In the genomic region with DNA sequence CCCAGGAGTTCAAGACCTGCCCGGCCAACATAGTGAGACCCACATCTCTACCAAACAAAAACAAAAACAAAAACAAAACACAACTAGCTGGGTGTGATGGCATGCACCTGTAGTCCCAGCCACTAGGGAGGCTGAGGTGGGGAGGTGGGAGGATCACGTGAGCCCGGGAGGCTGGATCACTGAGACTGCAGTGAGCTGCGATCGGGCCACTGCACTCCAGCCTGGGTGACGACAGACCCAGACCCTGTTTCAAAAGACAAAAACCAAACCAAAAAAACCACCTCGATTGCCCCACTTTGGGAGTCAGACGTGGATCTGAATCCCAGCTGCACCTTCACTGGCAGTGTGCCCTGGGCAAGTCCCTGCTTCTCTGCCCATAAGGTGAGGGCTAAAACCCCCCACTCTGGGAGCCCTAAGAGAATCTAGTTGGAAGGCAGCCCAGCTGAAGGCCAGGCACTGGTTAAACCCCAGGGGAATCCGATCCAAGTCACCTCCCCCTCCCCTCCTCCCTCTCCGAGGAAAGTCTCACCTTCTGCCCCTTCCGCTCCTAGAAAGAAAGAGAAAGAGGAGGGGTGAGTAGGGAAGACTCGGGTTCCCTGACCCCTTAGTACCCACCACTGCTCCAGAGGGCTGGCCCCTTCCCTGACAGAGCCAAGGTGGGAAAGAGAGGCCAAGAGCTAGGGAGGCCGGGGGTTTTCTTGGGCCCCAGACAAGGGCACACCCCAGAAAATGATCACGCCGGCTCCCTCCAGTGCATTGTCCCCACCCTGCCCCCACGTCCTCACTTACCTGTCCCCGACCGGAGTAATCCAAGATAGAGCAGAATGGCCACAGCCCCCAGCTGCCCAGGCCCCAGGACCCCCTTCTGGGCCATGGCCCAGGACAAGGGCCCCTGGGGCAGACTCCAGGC, we compare ENCODE assay signal across 1 cellular context.
A peak's percentile ranks its signal among the peaks of the same experiment; 100 is the strongest.
TF ChIP-seq lines count a peak whose summit lies in the region.

No MANE protein-coding gene starts in this region.

TF ChIP-seq in WTC11, 78 proteins besides CTCF, POLR2A, EP300 and RAD21 (continued from another document and continues in another):
- TF ChIP-seq, protein P1, sequence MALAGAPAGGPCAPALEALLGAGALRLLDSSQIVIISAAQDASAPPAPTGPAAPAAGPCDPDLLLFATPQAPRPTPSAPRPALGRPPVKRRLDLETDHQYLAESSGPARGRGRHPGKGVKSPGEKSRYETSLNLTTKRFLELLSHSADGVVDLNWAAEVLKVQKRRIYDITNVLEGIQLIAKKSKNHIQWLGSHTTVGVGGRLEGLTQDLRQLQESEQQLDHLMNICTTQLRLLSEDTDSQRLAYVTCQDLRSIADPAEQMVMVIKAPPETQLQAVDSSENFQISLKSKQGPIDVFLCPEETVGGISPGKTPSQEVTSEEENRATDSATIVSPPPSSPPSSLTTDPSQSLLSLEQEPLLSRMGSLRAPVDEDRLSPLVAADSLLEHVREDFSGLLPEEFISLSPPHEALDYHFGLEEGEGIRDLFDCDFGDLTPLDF (CRISPR knock-in tag; IDR thresholded peaks at IDR 0.05), result no peak
- TF ChIP-seq NFE2L1 (CRISPR knock-in tag; IDR thresholded peaks at IDR 0.05) (peak; percentile 55; the same call in 1 of the 2 replicates), MXD4 (CRISPR knock-in tag; IDR thresholded peaks at IDR 0.05; ENCODE audit: borderline replicate concordance) (no peak), GRHL2 (CRISPR knock-in tag; IDR thresholded peaks at IDR 0.05; ENCODE audit: insufficient replicate concordance, severe bottlenecking) (no peak), TEAD4 (CRISPR knock-in tag; IDR thresholded peaks at IDR 0.05) (no peak), RELA (CRISPR knock-in tag; IDR thresholded peaks at IDR 0.05; ENCODE audit: borderline replicate concordance) (no peak), TEAD1 (CRISPR knock-in tag; IDR thresholded peaks at IDR 0.05) (no peak), GABPB1 (CRISPR knock-in tag; IDR thresholded peaks at IDR 0.05) (peak; percentile 70), SOX15 (CRISPR knock-in tag; IDR thresholded peaks at IDR 0.05) (no peak), CREB1 (CRISPR knock-in tag; IDR thresholded peaks at IDR 0.05) (no peak), CBFB (CRISPR knock-in tag; IDR thresholded peaks at IDR 0.05; ENCODE audit: low read depth) (no peak), ZNF416 (CRISPR knock-in tag; IDR thresholded peaks at IDR 0.05) (no peak), NFATC4 (CRISPR knock-in tag; IDR thresholded peaks at IDR 0.05) (no peak), ZBTB21 (CRISPR knock-in tag; IDR thresholded peaks at IDR 0.05; ENCODE audit: borderline replicate concordance) (no peak), FOXP1 (CRISPR knock-in tag; IDR thresholded peaks at IDR 0.05; ENCODE audit: borderline replicate concordance) (0 out of 2 replicates have a peak, but pooled peaks have one; percentile 9), JAZF1 (CRISPR knock-in tag; IDR thresholded peaks at IDR 0.05) (no peak)
- TF ChIP-seq, protein P2, sequence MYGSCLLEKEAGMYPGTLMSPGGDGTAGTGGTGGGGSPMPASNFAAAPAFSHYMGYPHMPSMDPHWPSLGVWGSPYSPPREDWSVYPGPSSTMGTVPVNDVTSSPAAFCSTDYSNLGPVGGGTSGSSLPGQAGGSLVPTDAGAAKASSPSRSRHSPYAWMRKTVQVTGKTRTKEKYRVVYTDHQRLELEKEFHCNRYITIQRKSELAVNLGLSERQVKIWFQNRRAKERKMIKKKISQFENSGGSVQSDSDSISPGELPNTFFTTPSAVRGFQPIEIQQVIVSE (CRISPR knock-in tag; IDR thresholded peaks at IDR 0.05; ENCODE audit: borderline replicate concordance), result no peak
- TF ChIP-seq, protein P3, sequence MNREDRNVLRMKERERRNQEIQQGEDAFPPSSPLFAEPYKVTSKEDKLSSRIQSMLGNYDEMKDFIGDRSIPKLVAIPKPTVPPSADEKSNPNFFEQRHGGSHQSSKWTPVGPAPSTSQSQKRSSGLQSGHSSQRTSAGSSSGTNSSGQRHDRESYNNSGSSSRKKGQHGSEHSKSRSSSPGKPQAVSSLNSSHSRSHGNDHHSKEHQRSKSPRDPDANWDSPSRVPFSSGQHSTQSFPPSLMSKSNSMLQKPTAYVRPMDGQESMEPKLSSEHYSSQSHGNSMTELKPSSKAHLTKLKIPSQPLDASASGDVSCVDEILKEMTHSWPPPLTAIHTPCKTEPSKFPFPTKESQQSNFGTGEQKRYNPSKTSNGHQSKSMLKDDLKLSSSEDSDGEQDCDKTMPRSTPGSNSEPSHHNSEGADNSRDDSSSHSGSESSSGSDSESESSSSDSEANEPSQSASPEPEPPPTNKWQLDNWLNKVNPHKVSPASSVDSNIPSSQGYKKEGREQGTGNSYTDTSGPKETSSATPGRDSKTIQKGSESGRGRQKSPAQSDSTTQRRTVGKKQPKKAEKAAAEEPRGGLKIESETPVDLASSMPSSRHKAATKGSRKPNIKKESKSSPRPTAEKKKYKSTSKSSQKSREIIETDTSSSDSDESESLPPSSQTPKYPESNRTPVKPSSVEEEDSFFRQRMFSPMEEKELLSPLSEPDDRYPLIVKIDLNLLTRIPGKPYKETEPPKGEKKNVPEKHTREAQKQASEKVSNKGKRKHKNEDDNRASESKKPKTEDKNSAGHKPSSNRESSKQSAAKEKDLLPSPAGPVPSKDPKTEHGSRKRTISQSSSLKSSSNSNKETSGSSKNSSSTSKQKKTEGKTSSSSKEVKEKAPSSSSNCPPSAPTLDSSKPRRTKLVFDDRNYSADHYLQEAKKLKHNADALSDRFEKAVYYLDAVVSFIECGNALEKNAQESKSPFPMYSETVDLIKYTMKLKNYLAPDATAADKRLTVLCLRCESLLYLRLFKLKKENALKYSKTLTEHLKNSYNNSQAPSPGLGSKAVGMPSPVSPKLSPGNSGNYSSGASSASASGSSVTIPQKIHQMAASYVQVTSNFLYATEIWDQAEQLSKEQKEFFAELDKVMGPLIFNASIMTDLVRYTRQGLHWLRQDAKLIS (CRISPR knock-in tag; IDR thresholded peaks at IDR 0.05; ENCODE audit: borderline replicate concordance), result no peak
- TF ChIP-seq, protein P4, sequence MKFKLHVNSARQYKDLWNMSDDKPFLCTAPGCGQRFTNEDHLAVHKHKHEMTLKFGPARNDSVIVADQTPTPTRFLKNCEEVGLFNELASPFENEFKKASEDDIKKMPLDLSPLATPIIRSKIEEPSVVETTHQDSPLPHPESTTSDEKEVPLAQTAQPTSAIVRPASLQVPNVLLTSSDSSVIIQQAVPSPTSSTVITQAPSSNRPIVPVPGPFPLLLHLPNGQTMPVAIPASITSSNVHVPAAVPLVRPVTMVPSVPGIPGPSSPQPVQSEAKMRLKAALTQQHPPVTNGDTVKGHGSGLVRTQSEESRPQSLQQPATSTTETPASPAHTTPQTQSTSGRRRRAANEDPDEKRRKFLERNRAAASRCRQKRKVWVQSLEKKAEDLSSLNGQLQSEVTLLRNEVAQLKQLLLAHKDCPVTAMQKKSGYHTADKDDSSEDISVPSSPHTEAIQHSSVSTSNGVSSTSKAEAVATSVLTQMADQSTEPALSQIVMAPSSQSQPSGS (CRISPR knock-in tag; IDR thresholded peaks at IDR 0.05; ENCODE audit: borderline replicate concordance, low read depth), result no peak
- TF ChIP-seq, protein P5, sequence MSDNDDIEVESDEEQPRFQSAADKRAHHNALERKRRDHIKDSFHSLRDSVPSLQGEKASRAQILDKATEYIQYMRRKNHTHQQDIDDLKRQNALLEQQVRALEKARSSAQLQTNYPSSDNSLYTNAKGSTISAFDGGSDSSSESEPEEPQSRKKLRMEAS (CRISPR knock-in tag; IDR thresholded peaks at IDR 0.05), result peak; percentile 45; the same call in 1 of the 2 replicates
- TF ChIP-seq, protein P6, sequence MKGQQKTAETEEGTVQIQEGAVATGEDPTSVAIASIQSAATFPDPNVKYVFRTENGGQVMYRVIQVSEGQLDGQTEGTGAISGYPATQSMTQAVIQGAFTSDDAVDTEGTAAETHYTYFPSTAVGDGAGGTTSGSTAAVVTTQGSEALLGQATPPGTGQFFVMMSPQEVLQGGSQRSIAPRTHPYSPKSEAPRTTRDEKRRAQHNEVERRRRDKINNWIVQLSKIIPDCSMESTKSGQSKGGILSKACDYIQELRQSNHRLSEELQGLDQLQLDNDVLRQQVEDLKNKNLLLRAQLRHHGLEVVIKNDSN (CRISPR knock-in tag; IDR thresholded peaks at IDR 0.05), result peak; percentile 92
- TF ChIP-seq, protein P7, sequence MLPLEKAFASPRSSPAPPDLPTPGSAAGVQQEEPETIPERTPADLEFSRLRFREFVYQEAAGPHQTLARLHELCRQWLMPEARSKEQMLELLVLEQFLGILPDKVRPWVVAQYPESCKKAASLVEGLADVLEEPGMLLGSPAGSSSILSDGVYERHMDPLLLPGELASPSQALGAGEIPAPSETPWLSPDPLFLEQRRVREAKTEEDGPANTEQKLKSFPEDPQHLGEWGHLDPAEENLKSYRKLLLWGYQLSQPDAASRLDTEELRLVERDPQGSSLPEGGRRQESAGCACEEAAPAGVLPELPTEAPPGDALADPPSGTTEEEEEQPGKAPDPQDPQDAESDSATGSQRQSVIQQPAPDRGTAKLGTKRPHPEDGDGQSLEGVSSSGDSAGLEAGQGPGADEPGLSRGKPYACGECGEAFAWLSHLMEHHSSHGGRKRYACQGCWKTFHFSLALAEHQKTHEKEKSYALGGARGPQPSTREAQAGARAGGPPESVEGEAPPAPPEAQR (CRISPR knock-in tag; IDR thresholded peaks at IDR 0.05), result no peak
- TF ChIP-seq, protein P8, sequence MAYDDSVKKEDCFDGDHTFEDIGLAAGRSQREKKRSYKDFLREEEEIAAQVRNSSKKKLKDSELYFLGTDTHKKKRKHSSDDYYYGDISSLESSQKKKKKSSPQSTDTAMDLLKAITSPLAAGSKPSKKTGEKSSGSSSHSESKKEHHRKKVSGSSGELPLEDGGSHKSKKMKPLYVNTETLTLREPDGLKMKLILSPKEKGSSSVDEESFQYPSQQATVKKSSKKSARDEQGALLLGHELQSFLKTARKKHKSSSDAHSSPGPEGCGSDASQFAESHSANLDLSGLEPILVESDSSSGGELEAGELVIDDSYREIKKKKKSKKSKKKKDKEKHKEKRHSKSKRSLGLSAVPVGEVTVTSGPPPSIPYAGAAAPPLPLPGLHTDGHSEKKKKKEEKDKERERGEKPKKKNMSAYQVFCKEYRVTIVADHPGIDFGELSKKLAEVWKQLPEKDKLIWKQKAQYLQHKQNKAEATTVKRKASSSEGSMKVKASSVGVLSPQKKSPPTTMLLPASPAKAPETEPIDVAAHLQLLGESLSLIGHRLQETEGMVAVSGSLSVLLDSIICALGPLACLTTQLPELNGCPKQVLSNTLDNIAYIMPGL (CRISPR knock-in tag; IDR thresholded peaks at IDR 0.05), result peak; percentile 68; the same call in 1 of the 2 replicates
- TF ChIP-seq, protein P9, sequence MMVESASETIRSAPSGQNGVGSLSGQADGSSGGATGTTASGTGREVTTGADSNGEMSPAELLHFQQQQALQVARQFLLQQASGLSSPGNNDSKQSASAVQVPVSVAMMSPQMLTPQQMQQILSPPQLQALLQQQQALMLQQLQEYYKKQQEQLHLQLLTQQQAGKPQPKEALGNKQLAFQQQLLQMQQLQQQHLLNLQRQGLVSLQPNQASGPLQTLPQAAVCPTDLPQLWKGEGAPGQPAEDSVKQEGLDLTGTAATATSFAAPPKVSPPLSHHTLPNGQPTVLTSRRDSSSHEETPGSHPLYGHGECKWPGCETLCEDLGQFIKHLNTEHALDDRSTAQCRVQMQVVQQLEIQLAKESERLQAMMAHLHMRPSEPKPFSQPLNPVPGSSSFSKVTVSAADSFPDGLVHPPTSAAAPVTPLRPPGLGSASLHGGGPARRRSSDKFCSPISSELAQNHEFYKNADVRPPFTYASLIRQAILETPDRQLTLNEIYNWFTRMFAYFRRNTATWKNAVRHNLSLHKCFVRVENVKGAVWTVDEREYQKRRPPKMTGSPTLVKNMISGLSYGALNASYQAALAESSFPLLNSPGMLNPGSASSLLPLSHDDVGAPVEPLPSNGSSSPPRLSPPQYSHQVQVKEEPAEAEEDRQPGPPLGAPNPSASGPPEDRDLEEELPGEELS (CRISPR knock-in tag; IDR thresholded peaks at IDR 0.05), result no peak
- TF ChIP-seq, protein P10, sequence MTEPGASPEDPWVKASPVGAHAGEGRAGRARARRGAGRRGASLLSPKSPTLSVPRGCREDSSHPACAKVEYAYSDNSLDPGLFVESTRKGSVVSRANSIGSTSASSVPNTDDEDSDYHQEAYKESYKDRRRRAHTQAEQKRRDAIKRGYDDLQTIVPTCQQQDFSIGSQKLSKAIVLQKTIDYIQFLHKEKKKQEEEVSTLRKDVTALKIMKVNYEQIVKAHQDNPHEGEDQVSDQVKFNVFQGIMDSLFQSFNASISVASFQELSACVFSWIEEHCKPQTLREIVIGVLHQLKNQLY (CRISPR knock-in tag; IDR thresholded peaks at IDR 0.05), result no peak
- TF ChIP-seq, protein P11, sequence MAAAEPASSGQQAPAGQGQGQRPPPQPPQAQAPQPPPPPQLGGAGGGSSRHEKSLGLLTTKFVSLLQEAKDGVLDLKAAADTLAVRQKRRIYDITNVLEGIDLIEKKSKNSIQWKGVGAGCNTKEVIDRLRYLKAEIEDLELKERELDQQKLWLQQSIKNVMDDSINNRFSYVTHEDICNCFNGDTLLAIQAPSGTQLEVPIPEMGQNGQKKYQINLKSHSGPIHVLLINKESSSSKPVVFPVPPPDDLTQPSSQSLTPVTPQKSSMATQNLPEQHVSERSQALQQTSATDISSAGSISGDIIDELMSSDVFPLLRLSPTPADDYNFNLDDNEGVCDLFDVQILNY (CRISPR knock-in tag; IDR thresholded peaks at IDR 0.05), result no peak
- TF ChIP-seq, protein P12, sequence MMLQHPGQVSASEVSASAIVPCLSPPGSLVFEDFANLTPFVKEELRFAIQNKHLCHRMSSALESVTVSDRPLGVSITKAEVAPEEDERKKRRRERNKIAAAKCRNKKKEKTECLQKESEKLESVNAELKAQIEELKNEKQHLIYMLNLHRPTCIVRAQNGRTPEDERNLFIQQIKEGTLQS (CRISPR knock-in tag; conservative IDR thresholded peaks at IDR 0.05), result no peak
- TF ChIP-seq, protein P13, sequence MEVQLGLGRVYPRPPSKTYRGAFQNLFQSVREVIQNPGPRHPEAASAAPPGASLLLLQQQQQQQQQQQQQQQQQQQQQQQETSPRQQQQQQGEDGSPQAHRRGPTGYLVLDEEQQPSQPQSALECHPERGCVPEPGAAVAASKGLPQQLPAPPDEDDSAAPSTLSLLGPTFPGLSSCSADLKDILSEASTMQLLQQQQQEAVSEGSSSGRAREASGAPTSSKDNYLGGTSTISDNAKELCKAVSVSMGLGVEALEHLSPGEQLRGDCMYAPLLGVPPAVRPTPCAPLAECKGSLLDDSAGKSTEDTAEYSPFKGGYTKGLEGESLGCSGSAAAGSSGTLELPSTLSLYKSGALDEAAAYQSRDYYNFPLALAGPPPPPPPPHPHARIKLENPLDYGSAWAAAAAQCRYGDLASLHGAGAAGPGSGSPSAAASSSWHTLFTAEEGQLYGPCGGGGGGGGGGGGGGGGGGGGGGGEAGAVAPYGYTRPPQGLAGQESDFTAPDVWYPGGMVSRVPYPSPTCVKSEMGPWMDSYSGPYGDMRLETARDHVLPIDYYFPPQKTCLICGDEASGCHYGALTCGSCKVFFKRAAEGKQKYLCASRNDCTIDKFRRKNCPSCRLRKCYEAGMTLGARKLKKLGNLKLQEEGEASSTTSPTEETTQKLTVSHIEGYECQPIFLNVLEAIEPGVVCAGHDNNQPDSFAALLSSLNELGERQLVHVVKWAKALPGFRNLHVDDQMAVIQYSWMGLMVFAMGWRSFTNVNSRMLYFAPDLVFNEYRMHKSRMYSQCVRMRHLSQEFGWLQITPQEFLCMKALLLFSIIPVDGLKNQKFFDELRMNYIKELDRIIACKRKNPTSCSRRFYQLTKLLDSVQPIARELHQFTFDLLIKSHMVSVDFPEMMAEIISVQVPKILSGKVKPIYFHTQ (CRISPR knock-in tag; IDR thresholded peaks at IDR 0.05), result no peak
- TF ChIP-seq, protein P14, sequence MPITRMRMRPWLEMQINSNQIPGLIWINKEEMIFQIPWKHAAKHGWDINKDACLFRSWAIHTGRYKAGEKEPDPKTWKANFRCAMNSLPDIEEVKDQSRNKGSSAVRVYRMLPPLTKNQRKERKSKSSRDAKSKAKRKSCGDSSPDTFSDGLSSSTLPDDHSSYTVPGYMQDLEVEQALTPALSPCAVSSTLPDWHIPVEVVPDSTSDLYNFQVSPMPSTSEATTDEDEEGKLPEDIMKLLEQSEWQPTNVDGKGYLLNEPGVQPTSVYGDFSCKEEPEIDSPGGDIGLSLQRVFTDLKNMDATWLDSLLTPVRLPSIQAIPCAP (CRISPR knock-in tag; IDR thresholded peaks at IDR 0.05), result no peak
